In the genomic region with DNA sequence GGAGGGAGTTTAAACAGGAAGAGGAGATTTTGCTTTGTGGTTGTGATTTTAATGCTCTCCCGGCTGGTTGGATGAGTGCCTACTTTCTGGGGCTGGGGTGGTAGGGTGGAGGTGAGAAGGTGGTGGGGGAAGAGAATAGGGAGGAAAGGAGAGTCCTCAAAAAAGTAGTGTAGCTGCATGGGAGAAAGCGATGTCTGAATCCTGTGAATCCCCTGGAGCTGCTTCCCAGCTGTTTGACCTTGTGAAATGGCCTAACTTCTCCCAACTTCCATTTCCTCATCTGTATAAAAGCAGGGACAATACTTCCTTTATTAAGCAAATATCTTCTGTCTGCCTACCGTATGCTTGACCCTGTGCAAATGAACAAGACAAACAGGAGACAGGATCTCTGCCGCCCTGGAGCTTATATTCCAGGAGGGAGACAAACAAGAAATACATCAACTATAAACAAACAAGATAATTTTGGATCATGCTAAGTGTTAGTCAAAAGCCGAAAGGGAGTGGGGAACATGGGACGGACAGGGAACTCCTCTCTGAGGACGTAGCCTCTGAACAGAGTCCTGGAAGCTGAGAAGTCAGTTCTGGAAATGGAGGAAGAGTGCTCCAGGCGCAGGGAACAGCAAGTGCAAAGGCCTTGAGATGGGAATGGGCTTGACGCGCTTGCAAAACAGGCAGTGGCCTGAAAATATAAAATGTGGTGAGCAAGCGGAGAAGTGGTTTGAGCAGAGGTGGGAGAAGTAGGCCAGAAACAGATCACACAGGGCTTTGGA, we compare ENCODE assay signal across 15 cellular contexts.
A peak's percentile ranks its signal among the peaks of the same experiment; 100 is the strongest.
DNase-seq lines count a peak whose midpoint lies in the region; ATAC-seq and TF ChIP-seq lines count a peak whose summit lies in the region.
"Had no signal": no experiment of that assay in that cellular context is flagged by ENCODE, and none has a peak within 500 bp of the region (broad histone marks: within the 10 kb centered on the region; RNA-seq: fewer than 3 reads in every experiment).

No MANE protein-coding gene starts in this region.

- TF ChIP-seq EP300 in upper lobe of left lung (IDR thresholded peaks at IDR 0.05), result no peak

- no peak overlapping the region for H3K9ac ChIP-seq in liver (ENCODE audit: low read depth in 1 of 2, low read length in 2 of 2)

- H3K27ac ChIP-seq in cardiac muscle cell (no peak overlapping the region), right atrium auricular region (no peak overlapping the region), liver (ENCODE audit: low read depth in 1 of 2, low read length in 2 of 2) (peak overlapping the region; percentile 42 to 49), upper lobe of left lung (peak overlapping the region in 3 of 4 donors; percentile 9 to 60 (median 41))
- H3K27ac ChIP-seq: brain microvascular endothelial cell, tibial nerve had no signal

- no peaks in the 10 kb centered on the region for H3K36me3 Mint-ChIP-seq in naive thymus-derived CD8-positive, alpha-beta T cell
- H3K36me3 Mint-ChIP-seq: natural killer cell treated with Interleukin-12 subunit alpha and Interleukin-12 subunit beta and Interleukin-15 and Interleukin-18, amount 100 ng/mL, for 72 hours had no signal

- POLR2A ChIA-PET in naive thymus-derived CD8-positive, alpha-beta T cell (lab: Charles Lee), result no interaction called here

- H3K4me3 ChIP-seq in cardiac muscle cell (no peak overlapping the region), right atrium auricular region (no peak overlapping the region), liver (ENCODE audit: low read depth in 1 of 3, low read length in 3 of 3) (no peak overlapping the region), upper lobe of left lung (no peak overlapping the region)
- H3K4me3 ChIP-seq: tibial nerve had no signal

- peak overlapping the region in 1 of 10 donors; percentile 19 for H3K27ac Mint-ChIP-seq in naive thymus-derived CD8-positive, alpha-beta T cell
- H3K27ac Mint-ChIP-seq: natural killer cell treated with Interleukin-12 subunit alpha and Interleukin-12 subunit beta and Interleukin-15 and Interleukin-18, amount 100 ng/mL, for 72 hours had no signal

- H3K36me3 ChIP-seq in cardiac muscle cell, result no peaks in the 10 kb centered on the region
- H3K36me3 ChIP-seq in right atrium auricular region, result no peaks in the 10 kb centered on the region
- H3K36me3 ChIP-seq in liver (ENCODE audit: control insufficient read depth in 4 of 4, insufficient read depth in 3 of 4, low read depth in 1 of 4, low read length in 3 of 4), result peaks cover 0 to 2% (median 0%) of the 10 kb centered on the region in 4 donors
- no peaks in the 10 kb centered on the region for H3K36me3 ChIP-seq in upper lobe of left lung
- H3K36me3 ChIP-seq: brain microvascular endothelial cell, spleen, tibial nerve had no signal

- ATAC-seq in upper lobe of left lung (ENCODE audit: low FRiP score in 2 of 2) (no peak), GM21619 (IDR thresholded peaks at IDR 0.05; ENCODE audit: unreplicated experiment) (no peak)
- no peak for ATAC-seq in naive thymus-derived CD8-positive, alpha-beta T cell
- ATAC-seq: natural killer cell treated with Interleukin-12 subunit alpha and Interleukin-12 subunit beta and Interleukin-15 and Interleukin-18, amount 100 ng/mL, for 72 hours had no signal

- WGBS in liver, result 71% methylated on average over 11 of the region's 11 CpGs
- WGBS in upper lobe of left lung, 2 donors, result 53 to 56% methylated on average over 11 of the region's 11 CpGs

- TF ChIP-seq RAD21 in liver (IDR thresholded peaks at IDR 0.05), result no peak

- peaks cover 8 to 42% (median 36%) of the 10 kb centered on the region in 4 donors for H3K4me1 Mint-ChIP-seq in naive thymus-derived CD8-positive, alpha-beta T cell

- H3K4me1 ChIP-seq in cardiac muscle cell (ENCODE audit: low read depth) (no peaks in the 10 kb centered on the region), right atrium auricular region (peaks cover 0 to 11% of the 10 kb centered on the region in 2 donors), liver (ENCODE audit: control insufficient read depth in 4 of 4, insufficient read depth in 4 of 4, low read length in 3 of 4) (peaks cover 0 to 12% (median 1%) of the 10 kb centered on the region in 4 donors), upper lobe of left lung (peaks cover 33 to 43% (median 34%) of the 10 kb centered on the region in 4 donors)

- DNase-seq in cardiac muscle cell (ENCODE audit: low read depth in 1 of 2, low spot score in 1 of 2) (peak in 1 of 2 donors; percentile 29), right atrium auricular region (ENCODE audit: low spot score) (no peak), RPMI8226 (peak; percentile 63), upper lobe of left lung (no peak), SW 1271 (lab: John Stamatoyannopoulos, UW) (no peak)
- DNase-seq in naive thymus-derived CD8-positive, alpha-beta T cell, result no peak
- DNase-seq: activated CD4-positive, alpha-beta T cell treated with anti-CD3 and anti-CD28 coated beads, Interleukin-2, amount 50 U/mL, for 1 hour; brain microvascular endothelial cell; erythroblast; NCI-H1930; spleen had no signal

- H3K9me3 Mint-ChIP-seq in naive thymus-derived CD8-positive, alpha-beta T cell, result no peaks in the 10 kb centered on the region
- H3K9me3 Mint-ChIP-seq: natural killer cell treated with Interleukin-12 subunit alpha and Interleukin-12 subunit beta and Interleukin-15 and Interleukin-18, amount 100 ng/mL, for 72 hours had no signal

- TF ChIP-seq CTCF in cardiac muscle cell (IDR thresholded peaks at IDR 0.05; ENCODE audit: low read depth, low read length) (peak; percentile 6), right atrium auricular region (IDR thresholded peaks at IDR 0.05) (no peak), liver (IDR thresholded peaks at IDR 0.05; ENCODE audit: low read depth, low read length, missing input control) (no peak), upper lobe of left lung (IDR thresholded peaks at IDR 0.05) (no peak)

- peak overlapping the region in 3 of 10 donors; percentile 4 to 33 (median 12) for H3K4me3 Mint-ChIP-seq in naive thymus-derived CD8-positive, alpha-beta T cell
- H3K4me3 Mint-ChIP-seq: natural killer cell treated with Interleukin-12 subunit alpha and Interleukin-12 subunit beta and Interleukin-15 and Interleukin-18, amount 100 ng/mL, for 72 hours had no signal

- H3K27me3 ChIP-seq in cardiac muscle cell, result no peaks in the 10 kb centered on the region
- no peaks in the 10 kb centered on the region for H3K27me3 ChIP-seq in right atrium auricular region
- no peaks in the 10 kb centered on the region for H3K27me3 ChIP-seq in liver (ENCODE audit: control insufficient read depth in 4 of 4, insufficient read depth in 4 of 4, low read length in 3 of 4)
- H3K27me3 ChIP-seq in upper lobe of left lung, result no peaks in the 10 kb centered on the region
- H3K27me3 ChIP-seq: brain microvascular endothelial cell, tibial nerve had no signal

- no peak for TF ChIP-seq POLR2A in upper lobe of left lung (IDR thresholded peaks at IDR 0.05)

- H3K9me3 ChIP-seq in cardiac muscle cell (ENCODE audit: low read depth) (no peaks in the 10 kb centered on the region), right atrium auricular region (no peaks in the 10 kb centered on the region), liver (ENCODE audit: control insufficient read depth in 4 of 4, low read length in 3 of 4) (no peaks in the 10 kb centered on the region), upper lobe of left lung (no peaks in the 10 kb centered on the region)
- H3K9me3 ChIP-seq: spleen, tibial nerve had no signal

- peaks cover 7 to 39% (median 10%) of the 10 kb centered on the region in 5 donors for H3K27me3 Mint-ChIP-seq in naive thymus-derived CD8-positive, alpha-beta T cell

TF ChIP-seq in liver, 16 proteins besides CTCF, POLR2A, EP300 and RAD21:
- no peak for TF ChIP-seq HNF4G (IDR thresholded peaks at IDR 0.05)

Comparison
In these comparisons a context has a peak if more than half of its experiments do, and no peak if none do; other contexts are left out.
1. H3K27ac ChIP-seq: peak in liver (2 of 2) and upper lobe of left lung (3 of 4); none in cardiac muscle cell (single experiment) and right atrium auricular region (0 of 2).